15 cellular contexts compared by ENCODE assay signal in the genomic region with DNA sequence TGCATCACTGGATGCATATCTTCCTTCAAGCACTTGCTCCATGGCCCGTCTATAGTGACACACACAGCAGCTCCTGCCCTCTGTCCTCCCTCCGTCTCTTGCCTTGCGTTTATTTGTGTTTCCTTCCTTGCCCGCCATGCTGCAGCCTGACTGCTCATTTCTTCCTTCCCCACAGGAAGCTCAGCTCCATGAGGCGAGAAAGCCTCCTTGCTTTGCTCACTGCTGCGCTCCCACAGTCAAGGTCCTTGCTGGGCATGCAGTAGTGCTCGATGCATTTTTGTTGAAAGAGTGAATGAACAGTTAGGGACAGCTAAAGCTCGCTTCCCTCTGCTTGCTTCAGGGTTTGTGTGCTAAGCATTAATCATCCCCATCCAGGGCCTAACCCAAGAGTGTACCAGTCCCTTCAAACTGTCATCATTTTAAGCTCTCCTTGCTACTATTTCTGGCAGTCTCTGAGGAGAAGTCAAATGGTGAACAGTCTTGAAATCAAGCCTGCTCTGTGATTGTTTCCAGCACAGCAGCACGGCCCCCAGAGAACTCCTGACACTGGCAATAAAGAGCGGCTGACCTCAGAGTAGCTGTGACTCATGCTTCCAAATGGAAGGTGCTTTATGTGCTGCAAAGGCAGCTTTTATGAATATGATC.
DNase-seq lines count a peak whose midpoint lies in the region; ATAC-seq, FAIRE-seq and TF ChIP-seq lines count a peak whose summit lies in the region.
"Had no signal": no experiment of that assay in that cellular context is flagged by ENCODE, and none has a peak within 500 bp of the region (broad histone marks: within the 10 kb centered on the region; RNA-seq: fewer than 3 reads in every experiment).

No MANE protein-coding gene starts in this region.

- no peak overlapping the region for H3K27ac Mint-ChIP-seq in H9
- H3K27ac Mint-ChIP-seq: B cell; naive thymus-derived CD8-positive, alpha-beta T cell had no signal

- H3K27ac ChIP-seq in heart right ventricle (peak overlapping the region in 9 of 10 donors; percentile 4 to 86 (median 60)), psoas muscle (peak overlapping the region; percentile 64), H9 (ENCODE audit: insufficient read length, low read depth, low read length) (no peak overlapping the region)
- H3K27ac ChIP-seq: esophagus muscularis mucosa had no signal

- no peak overlapping the region for H4K8ac ChIP-seq in H9 (replicated peaks; ENCODE audit: insufficient read length, low read depth, low read length)

- H3K79me2 ChIP-seq in H9 (ENCODE audit: insufficient read depth, low read length): no peaks in the 10 kb centered on the region

- H3T11ph ChIP-seq in H9 (ENCODE audit: low read length): no peak overlapping the region

- H3K23ac ChIP-seq in H9 (ENCODE audit: insufficient read length, low read depth, low read length): no peak overlapping the region

- H3K9me3 ChIP-seq in heart right ventricle (no peaks in the 10 kb centered on the region), psoas muscle (no peaks in the 10 kb centered on the region), H9 (ENCODE audit: control insufficient read depth, low read depth, low read length) (no peaks in the 10 kb centered on the region)
- H3K9me3 ChIP-seq: esophagus muscularis mucosa had no signal

- peak; percentile 91 to 99 (median 98) for ATAC-seq in heart right ventricle
- ATAC-seq in psoas muscle: peak; percentile 88 to 98 (median 94)
- ATAC-seq: naive thymus-derived CD8-positive, alpha-beta T cell had no signal

- no peak overlapping the region; the same call in 1 of the 2 replicates for H3K14ac ChIP-seq in H9 (ENCODE audit: insufficient read depth, low read length)

- FAIRE-seq in D721Med (lab: Jason Lieb, UNC): no peak
- FAIRE-seq: GM18507 had no signal

- H3K36me3 ChIP-seq in heart right ventricle (no peaks in the 10 kb centered on the region), psoas muscle (ENCODE audit: insufficient read depth in 1 of 2, low read depth in 1 of 2) (no peaks in the 10 kb centered on the region)
- H3K36me3 ChIP-seq: esophagus muscularis mucosa had no signal

- no peak overlapping the region for H2BK5ac ChIP-seq in H9 (ENCODE audit: insufficient read length, low read length)

- H2AFZ ChIP-seq in H9 (ENCODE audit: low read length): no peak overlapping the region

- H2BK12ac ChIP-seq in H9 (ENCODE audit: insufficient read length, low read depth, low read length): no peak overlapping the region

- 26 to 30% methylated on average over 10 of the region's 10 CpGs for WGBS in heart right ventricle, 2 donors
- 47 to 59% (median 52%) methylated on average over 10 of the region's 10 CpGs for whole genome bisulfite sequencing in psoas muscle, 3 donors
- WGBS in H9 (ENCODE audit: extremely low coverage, insufficient read length, low lambda C conversion rate): no CpG with 5 or more reads among the region's 10 CpGs

- intact Hi-C loops in heart right ventricle (cut with DNase I): no loop called here
- intact Hi-C loops in psoas muscle (cut with DNase I): no loop called here

- no peak overlapping the region for H2BK15ac ChIP-seq in H9 (ENCODE audit: low read depth, low read length)

- no peak overlapping the region for H2AK5ac ChIP-seq in H9 (ENCODE audit: insufficient read length, low read length)

- H3K9ac ChIP-seq in H9 (ENCODE audit: extremely low read depth, insufficient read length, low read length): no peak overlapping the region

- H3K4me3 ChIP-seq in heart right ventricle: no peak overlapping the region
- no peak overlapping the region for H3K4me3 ChIP-seq in psoas muscle
- H3K4me3 ChIP-seq: esophagus muscularis mucosa had no signal

- H3K4me1 ChIP-seq in heart right ventricle: peaks cover 0 to 23% (median 9%) of the 10 kb centered on the region in 9 donors
- H3K4me1 ChIP-seq in psoas muscle: no peaks in the 10 kb centered on the region
- no peaks in the 10 kb centered on the region for H3K4me1 ChIP-seq in H9 (ENCODE audit: insufficient read depth, low read length)

- H3K4me1 Mint-ChIP-seq in H9: no peaks in the 10 kb centered on the region
- H3K4me1 Mint-ChIP-seq: B cell; naive thymus-derived CD8-positive, alpha-beta T cell had no signal

- H3K23me2 ChIP-seq in H9 (ENCODE audit: insufficient read length, low read depth, low read length, poor library complexity, severe bottlenecking): no peaks in the 10 kb centered on the region

- no peak overlapping the region for H3K4me3 Mint-ChIP-seq in H9
- H3K4me3 Mint-ChIP-seq: B cell; naive thymus-derived CD8-positive, alpha-beta T cell had no signal

- no peaks in the 10 kb centered on the region for H3K27me3 ChIP-seq in heart right ventricle
- no peaks in the 10 kb centered on the region for H3K27me3 ChIP-seq in psoas muscle (ENCODE audit: insufficient read depth in 3 of 3, low read length in 2 of 3)
- no peaks in the 10 kb centered on the region for H3K27me3 ChIP-seq in H9 (ENCODE audit: insufficient read depth, low read length)
- H3K27me3 ChIP-seq: esophagus muscularis mucosa had no signal

- H2BK20ac ChIP-seq in H9 (ENCODE audit: low read depth, low read length, poor library complexity, severe bottlenecking): no peak overlapping the region

- no peaks in the 10 kb centered on the region for H3K9me3 Mint-ChIP-seq in H9

- H4K91ac ChIP-seq in H9 (ENCODE audit: insufficient read length, low read depth, low read length): no peak overlapping the region

- H2BK120ac ChIP-seq in H9 (ENCODE audit: low read depth, low read length, poor library complexity, severe bottlenecking): no peak overlapping the region

- H3K79me1 ChIP-seq in H9 (ENCODE audit: insufficient read depth, low read depth, low read length, poor library complexity, severe bottlenecking): no peaks in the 10 kb centered on the region

- H4K5ac ChIP-seq in H9 (ENCODE audit: insufficient read length, low read depth, low read length): no peak overlapping the region

- TF ChIP-seq CTCF in heart right ventricle (IDR thresholded peaks at IDR 0.05) (no peak), psoas muscle (IDR thresholded peaks at IDR 0.05) (no peak), H9 (conservative IDR thresholded peaks at IDR 0.05) (no peak), D721Med (IDR thresholded peaks at IDR 0.05; ENCODE audit: insufficient read depth, missing control alignments) (no peak)

- H3K36me3 Mint-ChIP-seq in H9 (ENCODE audit: insufficient read depth in 1 of 3, low read depth in 3 of 3): no peaks in the 10 kb centered on the region
- H3K36me3 Mint-ChIP-seq: naive thymus-derived CD8-positive, alpha-beta T cell had no signal

- no peak overlapping the region for H3K4ac ChIP-seq in H9 (ENCODE audit: low read depth, low read length)

- H4K20me1 ChIP-seq in H9 (ENCODE audit: control insufficient read depth, insufficient read depth, insufficient read length): no peaks in the 10 kb centered on the region

- DNase-seq in Daoy (ENCODE audit: low read depth) (peak; percentile 59), SHP77 (lab: John Stamatoyannopoulos, UW) (peak; percentile 67 to 72), heart right ventricle (peak in 1 of 2 donors; percentile 66), psoas muscle (no peak), H9 (no peak), superior temporal gyrus (ENCODE audit: extremely low spot score) (no peak), NCI-H187 treated with DMSO at 0.1 percent for 48 hours (lab: John Stamatoyannopoulos, UW) (no peak), D721Med (ENCODE audit: insufficient read length, low spot score) (no peak)
- DNase-seq: activated naive CD4-positive, alpha-beta T cell; KBM-7; naive thymus-derived CD8-positive, alpha-beta T cell; NCI-H187 had no signal

- H3K56ac ChIP-seq in H9 (ENCODE audit: insufficient read length, low read depth, low read length): no peak overlapping the region

- H3K4me2 ChIP-seq in H9 (ENCODE audit: insufficient read depth, insufficient read length, low read length): no peak overlapping the region

- H3K18ac ChIP-seq in H9 (ENCODE audit: insufficient read length, low read depth, low read length): no peak overlapping the region

- H3K27me3 Mint-ChIP-seq in H9 (ENCODE audit: low read depth): no peaks in the 10 kb centered on the region
- H3K27me3 Mint-ChIP-seq: B cell; naive thymus-derived CD8-positive, alpha-beta T cell had no signal

Comparison
In these comparisons a context has a peak if more than half of its experiments do, and no peak if none do; other contexts are left out.
1. DNase-seq: peak in Daoy (single experiment) and SHP77 (2 of 2); none in psoas muscle (0 of 2), H9 (single experiment), superior temporal gyrus (single experiment), NCI-H187 treated with DMSO at 0.1 percent for 48 hours (single experiment) and D721Med (single experiment).